8 cellular contexts compared by ENCODE assay signal in the genomic region with DNA sequence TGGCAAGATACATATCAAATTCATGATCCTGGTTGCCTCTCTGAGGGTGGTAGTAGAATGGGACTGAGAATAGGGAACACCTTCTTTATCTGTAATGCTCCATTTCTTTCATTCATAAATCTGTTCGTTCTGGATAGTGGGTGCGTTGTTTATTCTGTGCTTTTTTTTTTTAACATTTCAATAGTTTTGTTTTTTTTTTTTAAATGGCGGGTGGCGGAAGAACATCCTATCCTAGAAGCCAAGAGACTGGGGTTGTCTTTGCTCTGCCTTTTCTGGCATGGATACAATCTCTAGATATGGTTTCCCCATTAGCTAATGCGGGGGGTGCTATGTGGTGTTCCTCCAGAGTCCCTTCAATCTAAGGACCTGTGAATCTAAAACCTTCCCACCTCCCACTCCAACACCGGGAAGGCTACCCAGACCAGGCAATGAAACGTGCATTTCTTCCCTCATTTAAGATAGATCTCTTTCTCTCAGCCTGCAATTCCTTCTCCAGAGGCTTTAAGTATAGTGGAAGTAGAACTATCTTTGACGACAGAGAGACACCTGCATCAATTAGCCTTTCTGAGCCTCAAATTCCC. TPM values are rescaled to one million over a fixed set of nuclear protein-coding genes. Genes with fewer than 3 reads are reported as not detected.
DNase-seq lines count a peak whose midpoint lies in the region; ATAC-seq, FAIRE-seq and TF ChIP-seq lines count a peak whose summit lies in the region.

No MANE protein-coding gene starts in this region.

- DNase-seq in left ventricle myocardium inferior (no peak), Right ventricle myocardium superior (no peak), fibroblast of the aortic adventitia (ENCODE audit: low read depth) (no peak), AG20443 (ENCODE audit: low spot score) (no peak), frontal cortex (ENCODE audit: low spot score in 2 of 2) (no peak)
- no peak for DNase-seq in stimulated activated CD4-positive, alpha-beta T cell treated with anti-CD3 and anti-CD28 coated beads, Interleukin-1b, Interleukin-23, amount 100 ng/mL, for 48 hours

- peaks cover 34% of the 10 kb centered on the region for H3K4me1 ChIP-seq in left ventricle myocardium inferior

- H3K9me3 ChIP-seq in left ventricle myocardium inferior (replicated peaks) = no peaks in the 10 kb centered on the region

- ATAC-seq in Right ventricle myocardium superior (ENCODE audit: poor library complexity) (no peak), SK-N-SH treated with all-trans-retinoic acid at 6 μM for 48 hours (peak; percentile 3; the same call in 1 of the 3 replicates)

- H3K27me3 ChIP-seq in left ventricle myocardium inferior (ENCODE audit: low read depth) = no peaks in the 10 kb centered on the region

- H3K4me3 ChIP-seq in left ventricle myocardium inferior (peak overlapping the region; percentile 87), fibroblast of the aortic adventitia (ENCODE audit: low read depth, low read length) (peak overlapping the region; percentile 96), skin epidermis (peak overlapping the region; percentile 62 to 88 (median 71))

- intact Hi-C loops in left ventricle myocardium inferior (cut with micrococcal nuclease) (no loop called here), Right ventricle myocardium superior (cut with DNase I) (no loop called here)

- H3K27ac ChIP-seq in left ventricle myocardium inferior (replicated peaks) (peak overlapping the region; percentile 98), skin epidermis (peak overlapping the region in 17 of 21 experiments; percentile 43 to 99 (median 97))

- TF ChIP-seq CTCF in left ventricle myocardium inferior (IDR thresholded peaks at IDR 0.05; ENCODE audit: borderline replicate concordance) (no peak), fibroblast of the aortic adventitia (IDR thresholded peaks at IDR 0.05; ENCODE audit: insufficient read depth, low read length) (no peak)

- peaks cover 21% of the 10 kb centered on the region for H3K36me3 ChIP-seq in left ventricle myocardium inferior

- FAIRE-seq in frontal cortex (lab: Jason Lieb, UNC) = no peak

TF ChIP-seq in SK-N-SH treated with all-trans-retinoic acid at 6 μM for 48 hours, 23 proteins besides CTCF, POLR2A, EP300 and RAD21:
- TF ChIP-seq ZNF70 (CRISPR knock-in tag; IDR thresholded peaks at IDR 0.05) (no peak), ESRRG (CRISPR knock-in tag; IDR thresholded peaks at IDR 0.05) (no peak), ZFP30 (CRISPR knock-in tag; IDR thresholded peaks at IDR 0.05) (no peak), PPARA (CRISPR knock-in tag; IDR thresholded peaks at IDR 0.05; ENCODE audit: borderline replicate concordance) (no peak), ZFP3 (CRISPR knock-in tag; IDR thresholded peaks at IDR 0.05) (no peak), SNAI2 (CRISPR knock-in tag; IDR thresholded peaks at IDR 0.05) (no peak), BACH2 (CRISPR knock-in tag; IDR thresholded peaks at IDR 0.05; ENCODE audit: borderline replicate concordance) (no peak), TCF4 (CRISPR knock-in tag; IDR thresholded peaks at IDR 0.05; ENCODE audit: borderline replicate concordance) (no peak), OSR1 (CRISPR knock-in tag; IDR thresholded peaks at IDR 0.05) (no peak), ARNTL (CRISPR knock-in tag; IDR thresholded peaks at IDR 0.05; ENCODE audit: borderline replicate concordance, low read depth) (no peak)
- TF ChIP-seq, protein P1, sequence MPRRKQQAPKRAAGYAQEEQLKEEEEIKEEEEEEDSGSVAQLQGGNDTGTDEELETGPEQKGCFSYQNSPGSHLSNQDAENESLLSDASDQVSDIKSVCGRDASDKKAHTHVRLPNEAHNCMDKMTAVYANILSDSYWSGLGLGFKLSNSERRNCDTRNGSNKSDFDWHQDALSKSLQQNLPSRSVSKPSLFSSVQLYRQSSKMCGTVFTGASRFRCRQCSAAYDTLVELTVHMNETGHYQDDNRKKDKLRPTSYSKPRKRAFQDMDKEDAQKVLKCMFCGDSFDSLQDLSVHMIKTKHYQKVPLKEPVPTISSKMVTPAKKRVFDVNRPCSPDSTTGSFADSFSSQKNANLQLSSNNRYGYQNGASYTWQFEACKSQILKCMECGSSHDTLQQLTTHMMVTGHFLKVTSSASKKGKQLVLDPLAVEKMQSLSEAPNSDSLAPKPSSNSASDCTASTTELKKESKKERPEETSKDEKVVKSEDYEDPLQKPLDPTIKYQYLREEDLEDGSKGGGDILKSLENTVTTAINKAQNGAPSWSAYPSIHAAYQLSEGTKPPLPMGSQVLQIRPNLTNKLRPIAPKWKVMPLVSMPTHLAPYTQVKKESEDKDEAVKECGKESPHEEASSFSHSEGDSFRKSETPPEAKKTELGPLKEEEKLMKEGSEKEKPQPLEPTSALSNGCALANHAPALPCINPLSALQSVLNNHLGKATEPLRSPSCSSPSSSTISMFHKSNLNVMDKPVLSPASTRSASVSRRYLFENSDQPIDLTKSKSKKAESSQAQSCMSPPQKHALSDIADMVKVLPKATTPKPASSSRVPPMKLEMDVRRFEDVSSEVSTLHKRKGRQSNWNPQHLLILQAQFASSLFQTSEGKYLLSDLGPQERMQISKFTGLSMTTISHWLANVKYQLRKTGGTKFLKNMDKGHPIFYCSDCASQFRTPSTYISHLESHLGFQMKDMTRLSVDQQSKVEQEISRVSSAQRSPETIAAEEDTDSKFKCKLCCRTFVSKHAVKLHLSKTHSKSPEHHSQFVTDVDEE (CRISPR knock-in tag; IDR thresholded peaks at IDR 0.05) = no peak
- TF ChIP-seq, protein P2, sequence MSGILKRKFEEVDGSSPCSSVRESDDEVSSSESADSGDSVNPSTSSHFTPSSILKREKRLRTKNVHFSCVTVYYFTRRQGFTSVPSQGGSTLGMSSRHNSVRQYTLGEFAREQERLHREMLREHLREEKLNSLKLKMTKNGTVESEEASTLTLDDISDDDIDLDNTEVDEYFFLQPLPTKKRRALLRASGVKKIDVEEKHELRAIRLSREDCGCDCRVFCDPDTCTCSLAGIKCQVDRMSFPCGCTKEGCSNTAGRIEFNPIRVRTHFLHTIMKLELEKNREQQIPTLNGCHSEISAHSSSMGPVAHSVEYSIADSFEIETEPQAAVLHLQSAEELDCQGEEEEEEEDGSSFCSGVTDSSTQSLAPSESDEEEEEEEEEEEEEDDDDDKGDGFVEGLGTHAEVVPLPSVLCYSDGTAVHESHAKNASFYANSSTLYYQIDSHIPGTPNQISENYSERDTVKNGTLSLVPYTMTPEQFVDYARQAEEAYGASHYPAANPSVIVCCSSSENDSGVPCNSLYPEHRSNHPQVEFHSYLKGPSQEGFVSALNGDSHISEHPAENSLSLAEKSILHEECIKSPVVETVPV (CRISPR knock-in tag; IDR thresholded peaks at IDR 0.05) = no peak
- TF ChIP-seq, protein P3, sequence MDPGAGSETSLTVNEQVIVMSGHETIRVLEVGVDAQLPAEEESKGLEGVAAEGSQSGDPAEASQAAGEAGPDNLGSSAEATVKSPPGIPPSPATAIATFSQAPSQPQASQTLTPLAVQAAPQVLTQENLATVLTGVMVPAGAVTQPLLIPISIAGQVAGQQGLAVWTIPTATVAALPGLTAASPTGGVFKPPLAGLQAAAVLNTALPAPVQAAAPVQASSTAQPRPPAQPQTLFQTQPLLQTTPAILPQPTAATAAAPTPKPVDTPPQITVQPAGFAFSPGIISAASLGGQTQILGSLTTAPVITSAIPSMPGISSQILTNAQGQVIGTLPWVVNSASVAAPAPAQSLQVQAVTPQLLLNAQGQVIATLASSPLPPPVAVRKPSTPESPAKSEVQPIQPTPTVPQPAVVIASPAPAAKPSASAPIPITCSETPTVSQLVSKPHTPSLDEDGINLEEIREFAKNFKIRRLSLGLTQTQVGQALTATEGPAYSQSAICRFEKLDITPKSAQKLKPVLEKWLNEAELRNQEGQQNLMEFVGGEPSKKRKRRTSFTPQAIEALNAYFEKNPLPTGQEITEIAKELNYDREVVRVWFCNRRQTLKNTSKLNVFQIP (CRISPR knock-in tag; IDR thresholded peaks at IDR 0.05; ENCODE audit: borderline replicate concordance, low read depth) = no peak

RNA-seq across cellular contexts. Expression of a gene that starts 0.9 kb away (rescaled TPM):
- 9.0 TPM for total RNA-seq in left ventricle myocardium inferior
- 6.8 TPM for total RNA-seq in Right ventricle myocardium superior
- 8.9 and 11.7 TPM in 2 replicates for total RNA-seq in fibroblast of the aortic adventitia (ENCODE audit: low replicate concordance)
- total RNA-seq in frontal cortex = 8.6 TPM

RNA-seq across cellular contexts. Expression of a gene that starts 23.2 kb away (rescaled TPM):
- total RNA-seq in left ventricle myocardium inferior = 1.6 TPM
- total RNA-seq in Right ventricle myocardium superior = 0.70 TPM
- total RNA-seq in fibroblast of the aortic adventitia (ENCODE audit: low replicate concordance) = under 0.01 and 3.3 TPM in 2 replicates
- total RNA-seq in frontal cortex = 0.82 TPM
